In the genomic region with DNA sequence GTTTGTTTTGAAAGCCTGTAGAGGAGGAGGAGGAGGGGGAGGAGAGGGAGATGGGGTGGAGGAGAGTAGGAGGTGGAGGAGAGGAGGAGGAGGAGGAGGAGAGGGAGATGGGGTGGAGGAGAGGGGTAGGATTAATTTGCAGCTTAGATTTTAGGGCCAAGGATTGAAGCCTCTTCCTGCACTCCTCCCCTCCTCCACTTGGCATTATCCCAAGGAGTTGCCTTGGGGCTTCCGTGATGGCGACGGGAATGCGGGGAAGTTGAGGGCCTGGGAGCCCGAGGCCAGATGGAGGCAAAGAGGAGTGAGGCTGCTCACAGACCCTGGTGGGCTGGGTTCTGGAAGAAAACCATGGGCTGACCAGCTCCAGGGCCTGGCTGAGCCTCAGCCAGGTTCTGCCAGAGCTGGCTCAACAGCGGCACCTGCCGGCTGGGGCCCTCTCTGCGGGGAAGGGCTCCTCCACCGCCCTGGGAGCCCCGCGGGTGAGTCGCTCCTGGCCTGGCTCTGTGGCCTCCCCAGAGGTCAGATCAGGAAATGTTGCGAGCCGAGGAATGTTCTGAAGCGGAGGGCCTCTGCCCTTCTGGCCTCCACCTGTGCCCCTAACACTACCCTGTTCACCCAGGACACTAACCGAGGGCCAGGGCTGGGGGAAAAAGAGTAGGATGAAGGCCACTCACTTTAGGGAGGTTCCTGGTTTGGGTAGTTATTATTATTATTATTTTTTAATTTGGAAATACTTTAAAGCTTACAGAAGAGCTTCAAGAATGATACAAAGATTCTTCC, we compare ENCODE assay signal across 8 cellular contexts. TPM values are rescaled to one million over a fixed set of nuclear protein-coding genes. Genes with fewer than 3 reads are reported as not detected.
A peak's percentile ranks its signal among the peaks of the same experiment; 100 is the strongest.
DNase-seq lines count a peak whose midpoint lies in the region; ATAC-seq and TF ChIP-seq lines count a peak whose summit lies in the region.

No MANE protein-coding gene starts in this region.

- TF ChIP-seq CTCF in C4-2B (conservative IDR thresholded peaks at IDR 0.05) (peak; percentile 100), neural crest cell (conservative IDR thresholded peaks at IDR 0.05) (peak; percentile 100)

- no peaks in the 10 kb centered on the region for H3K36me3 Mint-ChIP-seq in neural crest cell (ENCODE audit: low read depth)

- H3K27me3 Mint-ChIP-seq in neural crest cell (ENCODE audit: low read depth), result no peaks in the 10 kb centered on the region
- H3K27me3 Mint-ChIP-seq in stimulated activated naive CD8-positive, alpha-beta T cell treated with anti-CD3 and anti-CD28 coated beads, Interleukin-15, amount 100 ng/mL, for 72 hours, result no peaks in the 10 kb centered on the region

- peak overlapping the region; percentile 24 for H3K27ac ChIP-seq in C4-2B

- no peak overlapping the region for H3K27ac Mint-ChIP-seq in neural crest cell (ENCODE audit: unreplicated experiment)
- H3K27ac Mint-ChIP-seq in stimulated activated naive CD8-positive, alpha-beta T cell treated with anti-CD3 and anti-CD28 coated beads, Interleukin-15, amount 100 ng/mL, for 72 hours, result peak overlapping the region in 1 of 2 donors; percentile 19

- H3K9me3 Mint-ChIP-seq in neural crest cell, result no peaks in the 10 kb centered on the region
- no peaks in the 10 kb centered on the region for H3K9me3 Mint-ChIP-seq in stimulated activated naive CD8-positive, alpha-beta T cell treated with anti-CD3 and anti-CD28 coated beads, Interleukin-15, amount 100 ng/mL, for 72 hours

- DNase-seq in Kasumi-1 (lab: John Stamatoyannopoulos, UW) (peak; percentile 80 to 82), RPMI7951 (ENCODE audit: low read depth) (peak; percentile 81), fibroblast of the conjunctiva (ENCODE audit: low read depth) (peak; percentile 76), neural crest cell (ENCODE audit: low read depth, low spot score) (peak; percentile 99)
- DNase-seq in activated T-helper 9 cell treated with anti-CD3 and anti-CD28 coated beads, Interleukin-2, amount 50 U/mL, for 16 hours (ENCODE audit: low read depth), result peak; percentile 84
- DNase-seq in stimulated activated naive CD8-positive, alpha-beta T cell treated with anti-CD3 and anti-CD28 coated beads, Interleukin-15, amount 100 ng/mL, for 72 hours, result peak; percentile 90 to 93

- H3K4me3 Mint-ChIP-seq in neural crest cell, result peak overlapping the region; percentile 27
- H3K4me3 Mint-ChIP-seq in stimulated activated naive CD8-positive, alpha-beta T cell treated with anti-CD3 and anti-CD28 coated beads, Interleukin-15, amount 100 ng/mL, for 72 hours, result no peak overlapping the region

- peak; percentile 66 for ATAC-seq in GM19467 (IDR thresholded peaks at IDR 0.05; ENCODE audit: unreplicated experiment)
- peak; percentile 100 for ATAC-seq in stimulated activated naive CD8-positive, alpha-beta T cell treated with anti-CD3 and anti-CD28 coated beads, Interleukin-15, amount 100 ng/mL, for 72 hours

- H3K4me1 Mint-ChIP-seq in neural crest cell, result peaks cover 19% of the 10 kb centered on the region
- H3K4me1 Mint-ChIP-seq in stimulated activated naive CD8-positive, alpha-beta T cell treated with anti-CD3 and anti-CD28 coated beads, Interleukin-15, amount 100 ng/mL, for 72 hours, result peaks cover 13% of the 10 kb centered on the region

RNA-seq across cellular contexts. Expression of gene FMNL1, which starts 23.9 kb away (rescaled TPM):
- 10.3 and 13.1 TPM in 2 replicates for total RNA-seq in RPMI7951 (2014; rRNA removed; shearing (Covaris generic))
- 1.1 and 1.2 TPM in 2 replicates for total RNA-seq in neural crest cell

RNA-seq across cellular contexts. Expression of gene HEXIM2, which starts 36.1 kb away (rescaled TPM):
- total RNA-seq in RPMI7951 (2014; rRNA removed; shearing (Covaris generic)), result 7.8 and 11.3 TPM in 2 replicates
- total RNA-seq in neural crest cell, result 9.5 and 10.4 TPM in 2 replicates

RNA-seq across cellular contexts. Expression of gene HEXIM1, which starts 49.5 kb away (rescaled TPM):
- 3.5 and 4.4 TPM in 2 replicates for total RNA-seq in RPMI7951 (2014; rRNA removed; shearing (Covaris generic))
- total RNA-seq in neural crest cell, result 28.9 and 29.5 TPM in 2 replicates

Comparison
In these comparisons a context has a peak if more than half of its experiments do, and no peak if none do; other contexts are left out.
1. Peak in every context shown above with its lines: DNase-seq, ATAC-seq and H3K27ac ChIP-seq.